In the genomic region with DNA sequence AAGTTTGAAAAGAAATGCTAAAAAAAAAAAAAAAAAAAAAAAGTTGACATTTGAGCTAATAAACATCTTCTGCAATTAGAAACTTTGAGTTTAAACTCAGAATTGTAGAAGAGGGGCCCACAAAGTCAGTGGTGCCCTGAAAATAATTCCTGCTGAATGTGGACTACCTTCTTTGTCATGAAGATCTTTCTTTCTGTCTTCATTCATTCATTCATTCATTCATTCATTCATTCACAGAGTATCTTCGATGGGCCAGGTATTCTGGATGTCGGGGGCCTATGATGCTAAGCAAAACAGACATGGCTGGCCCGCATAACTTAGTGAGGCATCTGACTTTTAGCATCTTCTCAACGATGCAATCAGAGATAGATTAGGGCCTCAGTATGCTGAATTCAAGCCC, we compare ENCODE assay signal across 22 cellular contexts.
"Had no signal": no experiment of that assay in that cellular context is flagged by ENCODE, and none has a peak within 500 bp of the region (broad histone marks: within the 10 kb centered on the region; RNA-seq: fewer than 3 reads in every experiment).

No MANE protein-coding gene starts in this region.

- H3K4me3 ChIP-seq: colonic mucosa, esophagus squamous epithelium, gastroesophageal sphincter, heart right ventricle, left lung, lower lobe of right lung had no signal

- H3K36me3 ChIP-seq: colonic mucosa had no signal

- DNase-seq: colonic mucosa; cortex of kidney; effector CD4-positive, alpha-beta T cell; effector memory CD4-positive, alpha-beta T cell; esophagus squamous epithelium; foreskin keratinocyte; glutamatergic neuron; head of caudate nucleus; heart right ventricle; hippocampal formation; left cardiac atrium; left lung; left ventricle myocardium superior; lower lobe of right lung; mesenchymal stem cell; midbrain had no signal

- H3K27ac ChIP-seq: colonic mucosa, esophagus squamous epithelium, foreskin keratinocyte, gastroesophageal sphincter, heart right ventricle, left lung, lower lobe of right lung had no signal

- H3K27me3 ChIP-seq: colonic mucosa, esophagus squamous epithelium, foreskin keratinocyte, gastroesophageal sphincter, heart right ventricle, left lung had no signal

- H3K9me3 ChIP-seq: colonic mucosa, esophagus squamous epithelium, gastroesophageal sphincter, heart right ventricle, left lung, lower lobe of right lung had no signal

- H3K27me3 Mint-ChIP-seq: dendritic cell treated with granulocyte-macrophage colony-stimulating factor and Interleukin-4, amounts not matched to agents 40 ng/mL and 50 ng/mL, for 4 days had no signal

- ATAC-seq: foreskin keratinocyte, gastroesophageal sphincter, heart right ventricle, left lung, left ventricle myocardium superior, lower lobe of right lung had no signal

- H3K9me3 Mint-ChIP-seq: dendritic cell treated with granulocyte-macrophage colony-stimulating factor and Interleukin-4, amounts not matched to agents 40 ng/mL and 50 ng/mL, for 4 days had no signal

- FAIRE-seq: endothelial cell of umbilical vein, frontal cortex, islet of Langerhans, keratinocyte had no signal

- H3K27ac Mint-ChIP-seq: dendritic cell treated with granulocyte-macrophage colony-stimulating factor and Interleukin-4, amounts not matched to agents 40 ng/mL and 50 ng/mL, for 4 days had no signal

- H3K4me1 ChIP-seq: colonic mucosa, esophagus squamous epithelium, gastroesophageal sphincter, left lung, lower lobe of right lung had no signal

- H3K4me3 Mint-ChIP-seq: dendritic cell treated with granulocyte-macrophage colony-stimulating factor and Interleukin-4, amounts not matched to agents 40 ng/mL and 50 ng/mL, for 4 days had no signal
